ENCODE assay signal across 22 cellular contexts in genomic region chr11:105443623-105444022, GRCh38.
DNase-seq lines count a peak whose midpoint lies in the region; ATAC-seq, FAIRE-seq and TF ChIP-seq lines count a peak whose summit lies in the region.
"Had no signal": no experiment of that assay in that cellular context is flagged by ENCODE, and none has a peak within 500 bp of the region (broad histone marks: within the 10 kb centered on the region; RNA-seq: fewer than 3 reads in every experiment).

No MANE protein-coding gene starts in this region.

- H3K4me3 ChIP-seq in left lung, result no peak overlapping the region
- H3K4me3 ChIP-seq: BLaER1, HAP-1 had no signal

- H3K4me1 Mint-ChIP-seq in osteocyte (ENCODE audit: unreplicated experiment), result no peaks in the 10 kb centered on the region
- H3K4me1 Mint-ChIP-seq in stimulated activated effector memory CD8-positive, alpha-beta T cell treated with anti-CD3 and anti-CD28 coated beads, Interleukin-12 subunit alpha, Interleukin-12 subunit beta, amount 100 ng/mL, for 72 hours, result peaks cover 6% of the 10 kb centered on the region
- H3K4me1 Mint-ChIP-seq: B cell; CD4-positive, CD25-positive, alpha-beta regulatory T cell had no signal

- no peaks in the 10 kb centered on the region for H3K27me3 Mint-ChIP-seq in osteocyte (ENCODE audit: unreplicated experiment)
- H3K27me3 Mint-ChIP-seq: B cell had no signal

- no peaks in the 10 kb centered on the region for H3K27me3 ChIP-seq in left lung
- H3K27me3 ChIP-seq: BLaER1 had no signal

- peak; percentile 26 for ATAC-seq in stimulated activated effector memory CD8-positive, alpha-beta T cell treated with anti-CD3 and anti-CD28 coated beads, Interleukin-12 subunit alpha, Interleukin-12 subunit beta, amount 100 ng/mL, for 72 hours
- no peak for ATAC-seq in left lung
- ATAC-seq: CD8-positive, alpha-beta T cell had no signal

- H3K4me3 Mint-ChIP-seq in osteocyte (ENCODE audit: unreplicated experiment), result no peak overlapping the region
- no peak overlapping the region for H3K4me3 Mint-ChIP-seq in stimulated activated effector memory CD8-positive, alpha-beta T cell treated with anti-CD3 and anti-CD28 coated beads, Interleukin-12 subunit alpha, Interleukin-12 subunit beta, amount 100 ng/mL, for 72 hours
- H3K4me3 Mint-ChIP-seq: B cell; CD4-positive, CD25-positive, alpha-beta regulatory T cell; CD8-positive, alpha-beta T cell; HFFc6 had no signal

- no peak for DNase-seq in HTR-8/SVneo (ENCODE audit: insufficient read length, low spot score)
- DNase-seq in osteocyte (ENCODE audit: extremely low spot score, unreplicated experiment), result peak; percentile 59
- no peak for DNase-seq in stimulated activated effector memory CD8-positive, alpha-beta T cell treated with anti-CD3 and anti-CD28 coated beads, Interleukin-12 subunit alpha, Interleukin-12 subunit beta, amount 100 ng/mL, for 72 hours (ENCODE audit: low spot score in 2 of 2)
- no peak for DNase-seq in activated gamma-delta T cell treated with Interleukin-2 at 50 U/mL for 16 hours
- no peak for DNase-seq in left lung
- DNase-seq in SKM-1 treated with dmso at 0.1 percent for 144 hours (lab: John Stamatoyannopoulos, UW; ENCODE audit: unreplicated experiment), result no peak
- DNase-seq: Caco-2; CD4-positive, CD25-positive, alpha-beta regulatory T cell; CD8-positive, alpha-beta T cell; DMS153; DND-41; GOT3; HFFc6 had no signal

- peaks cover 2% of the 10 kb centered on the region for H3K36me3 Mint-ChIP-seq in osteocyte (ENCODE audit: unreplicated experiment)
- H3K36me3 Mint-ChIP-seq in stimulated activated effector memory CD8-positive, alpha-beta T cell treated with anti-CD3 and anti-CD28 coated beads, Interleukin-12 subunit alpha, Interleukin-12 subunit beta, amount 100 ng/mL, for 72 hours, result no peaks in the 10 kb centered on the region
- H3K36me3 Mint-ChIP-seq: CD4-positive, CD25-positive, alpha-beta regulatory T cell; CD8-positive, alpha-beta T cell had no signal

- intact Hi-C loops in left lung (cut with DNase I), result no loop called here

- no peak overlapping the region for H3K27ac Mint-ChIP-seq in osteocyte (ENCODE audit: unreplicated experiment)
- no peak overlapping the region for H3K27ac Mint-ChIP-seq in stimulated activated effector memory CD8-positive, alpha-beta T cell treated with anti-CD3 and anti-CD28 coated beads, Interleukin-12 subunit alpha, Interleukin-12 subunit beta, amount 100 ng/mL, for 72 hours
- H3K27ac Mint-ChIP-seq: B cell; CD4-positive, CD25-positive, alpha-beta regulatory T cell; CD8-positive, alpha-beta T cell; HFFc6 had no signal

- no peaks in the 10 kb centered on the region for H3K4me1 ChIP-seq in left lung
- H3K4me1 ChIP-seq: HAP-1 had no signal

- H3K9me3 Mint-ChIP-seq in osteocyte (ENCODE audit: unreplicated experiment), result peaks cover 17% of the 10 kb centered on the region
- peaks cover 11% of the 10 kb centered on the region for H3K9me3 Mint-ChIP-seq in stimulated activated effector memory CD8-positive, alpha-beta T cell treated with anti-CD3 and anti-CD28 coated beads, Interleukin-12 subunit alpha, Interleukin-12 subunit beta, amount 100 ng/mL, for 72 hours
- H3K9me3 Mint-ChIP-seq: HFFc6 had no signal

- H3K27ac ChIP-seq in left lung, result no peak overlapping the region
- H3K27ac ChIP-seq: 22Rv1, BLaER1, C4-2B had no signal

- TF ChIP-seq CTCF in osteocyte (IDR thresholded peaks at IDR 0.05) (no peak), left lung (IDR thresholded peaks at IDR 0.05) (no peak)

- H3K36me3 ChIP-seq in left lung, result no peaks in the 10 kb centered on the region
- H3K36me3 ChIP-seq: BLaER1, HAP-1 had no signal

- FAIRE-seq in HTR-8/SVneo (lab: Jason Lieb, UNC), result peak; percentile 36
- FAIRE-seq: A204.1, G401.6, GM12892, H54 had no signal

- peaks cover 0 to 19% of the 10 kb centered on the region in 2 donors for H3K9me3 ChIP-seq in left lung
- H3K9me3 ChIP-seq: HAP-1 had no signal
